ENCODE assay signal across 15 cellular contexts in the genomic region with DNA sequence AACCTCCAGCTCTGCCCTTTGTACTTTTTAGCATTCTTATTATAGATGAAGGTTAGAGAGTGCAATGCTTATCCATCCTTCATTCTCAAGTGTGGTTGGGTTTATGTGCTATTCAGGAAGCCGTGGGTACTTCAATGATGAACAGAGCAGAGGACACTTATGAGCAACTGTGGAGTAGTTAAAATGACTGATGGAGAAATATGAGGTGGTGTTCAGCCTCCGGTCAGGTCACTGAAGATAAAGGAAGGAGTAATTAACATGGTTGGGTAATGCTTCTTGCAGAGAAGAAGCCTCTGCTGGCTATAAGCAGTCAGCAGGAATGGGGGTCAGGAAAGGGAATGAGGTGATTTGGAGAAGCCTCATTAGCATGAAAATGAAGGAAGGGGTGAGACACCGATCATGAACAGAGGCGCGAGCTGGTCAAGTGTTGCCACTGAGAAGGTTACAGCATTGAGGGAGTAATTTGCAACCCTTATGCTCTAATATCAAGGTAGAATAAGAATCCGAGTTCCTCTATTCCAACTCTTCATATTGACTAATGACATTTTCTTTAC.
"Had no signal": no experiment of that assay in that cellular context is flagged by ENCODE, and none has a peak within 500 bp of the region (broad histone marks: within the 10 kb centered on the region; RNA-seq: fewer than 3 reads in every experiment).

No MANE protein-coding gene starts in this region.

- H3K9me3 ChIP-seq: esophagus muscularis mucosa, left ventricle myocardium inferior, right lobe of liver, spleen had no signal

- ATAC-seq: activated CD4-positive, alpha-beta T cell treated with anti-CD3 and anti-CD28 coated beads for 36 hours; activated CD8-positive, alpha-beta T cell treated with anti-CD3 and anti-CD28 coated beads, Interleukin-2, amount 10 ng/mL, durations not matched to agents 7 days and 5 days; right lobe of liver had no signal

- H3K27ac ChIP-seq: dorsolateral prefrontal cortex, esophagus muscularis mucosa, left ventricle myocardium inferior, right lobe of liver, spleen, VCaP had no signal

- H3K4me3 ChIP-seq: dorsolateral prefrontal cortex, esophagus muscularis mucosa, left ventricle myocardium inferior, right lobe of liver, spleen had no signal

- H3K36me3 ChIP-seq: esophagus muscularis mucosa, left ventricle myocardium inferior, right lobe of liver, spleen had no signal

- DNase-seq: activated CD4-positive, alpha-beta T cell treated with anti-CD3 and anti-CD28 coated beads for 36 hours; activated CD8-positive, alpha-beta memory T cell treated with anti-CD3 and anti-CD28 coated beads, Interleukin-2, amount 50 U/mL, for 48 hours; activated CD8-positive, alpha-beta T cell treated with anti-CD3 and anti-CD28 coated beads, Interleukin-2, amount 10 ng/mL, durations not matched to agents 7 days and 5 days; dorsolateral prefrontal cortex; foreskin fibroblast; left ventricle myocardium inferior; mesendoderm; occipital lobe; right lobe of liver; spleen; stimulated activated CD4-positive, alpha-beta T cell treated with anti-CD3 and anti-CD28 coated beads, Interleukin-2, amount 100 ng/mL, for 24 hours; stimulated activated naive CD4-positive, alpha-beta T cell; T1000 had no signal

- H3K4me1 ChIP-seq: esophagus muscularis mucosa, left ventricle myocardium inferior, right lobe of liver had no signal

- H3K27me3 ChIP-seq: right lobe of liver, spleen had no signal
